ENCODE assay signal across 8 cellular contexts in genomic region chr2:45637440-45637839, GRCh38.
A peak's percentile ranks its signal among the peaks of the same experiment; 100 is the strongest.
DNase-seq lines count a peak whose midpoint lies in the region; ATAC-seq lines count a peak whose summit lies in the region.

No MANE protein-coding gene starts in this region.

- H3K27me3 Mint-ChIP-seq in stimulated activated memory B cell treated with anti-CD40 and anti-IgM and Interleukin-4, amounts not matched to agents 10 μg/mL and 1 μg/mL and 100 μg/mL, for 72 hours: peaks cover 48% of the 10 kb centered on the region

- H3K4me3 Mint-ChIP-seq in stimulated activated memory B cell treated with anti-CD40 and anti-IgM and Interleukin-4, amounts not matched to agents 10 μg/mL and 1 μg/mL and 100 μg/mL, for 72 hours: no peak overlapping the region

- H3K36me3 Mint-ChIP-seq in stimulated activated memory B cell treated with anti-CD40 and anti-IgM and Interleukin-4, amounts not matched to agents 10 μg/mL and 1 μg/mL and 100 μg/mL, for 72 hours: no peaks in the 10 kb centered on the region

- H3K27ac Mint-ChIP-seq in stimulated activated memory B cell treated with anti-CD40 and anti-IgM and Interleukin-4, amounts not matched to agents 10 μg/mL and 1 μg/mL and 100 μg/mL, for 72 hours: peak overlapping the region; percentile 68

- no peaks in the 10 kb centered on the region for H3K9me3 Mint-ChIP-seq in stimulated activated memory B cell treated with anti-CD40 and anti-IgM and Interleukin-4, amounts not matched to agents 10 μg/mL and 1 μg/mL and 100 μg/mL, for 72 hours

- H3K4me1 Mint-ChIP-seq in stimulated activated memory B cell treated with anti-CD40 and anti-IgM and Interleukin-4, amounts not matched to agents 10 μg/mL and 1 μg/mL and 100 μg/mL, for 72 hours: peaks cover 8% of the 10 kb centered on the region

- DNase-seq in SIG-M5 treated with dmso at 0.1 percent for 504 hours (lab: John Stamatoyannopoulos, UW; ENCODE audit: unreplicated experiment) (peak; percentile 34), SIG-M5 (lab: John Stamatoyannopoulos, UW) (no peak), amniotic epithelial cell (ENCODE audit: low read depth) (peak; percentile 36), COLO829 (ENCODE audit: low spot score) (no peak), NCI-H1436 treated with DMSO at 0.1 percent for 48 hours (lab: John Stamatoyannopoulos, UW) (no peak), NCI-H2081 (lab: John Stamatoyannopoulos, UW) (no peak)

- peak; percentile 63 for ATAC-seq in HG03520 (IDR thresholded peaks at IDR 0.05; ENCODE audit: unreplicated experiment)
- peak; percentile 85 for ATAC-seq in stimulated activated memory B cell treated with anti-CD40 and anti-IgM and Interleukin-4, amounts not matched to agents 10 μg/mL and 1 μg/mL and 100 μg/mL, for 72 hours

Comparison
In these comparisons a context has a peak if more than half of its experiments do, and no peak if none do; other contexts are left out.
1. DNase-seq: peak in SIG-M5 treated with dmso at 0.1 percent for 504 hours (single experiment) and amniotic epithelial cell (single experiment); none in SIG-M5 (single experiment), COLO829 (single experiment), NCI-H1436 treated with DMSO at 0.1 percent for 48 hours (single experiment) and NCI-H2081 (0 of 2).